In the genomic region with DNA sequence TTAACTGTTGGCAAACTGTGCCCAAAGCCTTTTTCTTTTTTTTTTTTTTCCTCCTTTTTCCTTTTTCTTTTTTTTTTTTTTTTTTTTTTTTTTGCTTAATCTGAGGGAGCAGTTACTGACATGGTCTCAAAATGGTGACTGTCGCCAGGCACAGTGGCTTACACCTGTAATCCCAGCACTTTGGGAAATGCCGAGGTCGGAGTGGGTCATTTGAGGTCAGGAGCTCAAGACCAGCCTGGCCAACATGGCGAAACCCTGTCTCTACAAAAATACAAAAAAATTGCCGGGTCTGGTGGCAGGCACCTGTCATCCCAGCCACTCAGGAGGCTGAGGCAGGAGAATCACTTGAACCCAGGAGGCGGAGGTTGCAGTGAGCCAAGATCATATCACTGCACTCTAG, we compare ENCODE assay signal across 8 cellular contexts. TPM values are rescaled to one million over a fixed set of nuclear protein-coding genes. Genes with fewer than 3 reads are reported as not detected.
DNase-seq lines count a peak whose midpoint lies in the region; ATAC-seq and TF ChIP-seq lines count a peak whose summit lies in the region.
"Not testable (repeated sequence)": the region's sequence is repeated elsewhere in the genome, so short reads cannot be mapped to it uniquely, and the experiment has no call there.

No MANE protein-coding gene starts in this region.

- H3K36me3 Mint-ChIP-seq in H9 (ENCODE audit: insufficient read depth in 1 of 3, low read depth in 3 of 3): peaks cover 0 to 12% (median 1%) of the 10 kb centered on the region in 3 experiments; a peak in 6 of 7 replicates
- H3K36me3 Mint-ChIP-seq in T-helper 17 cell (ENCODE audit: low read depth); activated T-cell treated with anti-CD3 and anti-CD28 coated beads, Interleukin-2, amount 50 U/mL, for 72 hours (ENCODE audit: insufficient read depth in 2 of 2); type B pancreatic cell: not testable (repeated sequence)

- H3K27ac Mint-ChIP-seq in H9 (peak overlapping the region in 2 of 3 experiments; percentile 41 to 74; a peak in 2 of 7 replicates), T-helper 17 cell (peak overlapping the region; percentile 57), type B pancreatic cell (peak overlapping the region; percentile 7)
- H3K27ac Mint-ChIP-seq in activated T-cell treated with anti-CD3 and anti-CD28 coated beads, Interleukin-2, amount 50 U/mL, for 72 hours: peak overlapping the region; percentile 29

- not testable (repeated sequence) for H3K79me1 ChIP-seq in H9 (ENCODE audit: insufficient read depth, low read depth, low read length, poor library complexity, severe bottlenecking)

- H2BK15ac ChIP-seq in H9 (ENCODE audit: low read depth, low read length): not testable (repeated sequence)

- not testable (repeated sequence) for H3K14ac ChIP-seq in H9 (ENCODE audit: insufficient read depth, low read length)

- H3K4me1 ChIP-seq in BLaER1 treated with 17β-estradiol and CSF1 and Interleukin-3, amounts not matched to agents 10 nM and 100 nM: peaks cover 34 to 83% (median 55%) of the 10 kb centered on the region in 10 experiments; a peak in 19 of 20 replicates
- H3K4me1 ChIP-seq in H9 (ENCODE audit: insufficient read depth, low read length): not testable (repeated sequence)
- peaks cover 35 to 39% of the 10 kb centered on the region in 2 experiments for H3K4me1 ChIP-seq in neutrophil (ENCODE audit: control insufficient read depth in 1 of 2, insufficient read depth in 1 of 2, low read depth in 1 of 2, low read length in 1 of 2)

- peak overlapping the region in 10 of 11 experiments; percentile 4 to 98 (median 50); a peak in 15 of 22 replicates for H3K4me2 ChIP-seq in BLaER1 treated with 17β-estradiol and CSF1 and Interleukin-3, amounts not matched to agents 10 nM and 100 nM
- H3K4me2 ChIP-seq in H9 (ENCODE audit: insufficient read depth, insufficient read length, low read length): not testable (repeated sequence)

- H3K23me2 ChIP-seq in H9 (ENCODE audit: insufficient read length, low read depth, low read length, poor library complexity, severe bottlenecking): not testable (repeated sequence)

- H3K56ac ChIP-seq in H9 (ENCODE audit: insufficient read length, low read depth, low read length): not testable (repeated sequence)

- H3K4me1 Mint-ChIP-seq in H9 (peaks cover 12 to 16% of the 10 kb centered on the region in 2 experiments), T-helper 17 cell (peaks cover 35% of the 10 kb centered on the region), type B pancreatic cell (ENCODE audit: unreplicated experiment) (peaks cover 51% of the 10 kb centered on the region)
- H3K4me1 Mint-ChIP-seq in activated T-cell treated with anti-CD3 and anti-CD28 coated beads, Interleukin-2, amount 50 U/mL, for 72 hours (ENCODE audit: low read depth): peaks cover 44% of the 10 kb centered on the region

- not testable (repeated sequence) for H4K8ac ChIP-seq in H9 (replicated peaks; ENCODE audit: insufficient read length, low read depth, low read length)

- H4K5ac ChIP-seq in H9 (ENCODE audit: insufficient read length, low read depth, low read length): not testable (repeated sequence)

- H3K18ac ChIP-seq in H9 (ENCODE audit: insufficient read length, low read depth, low read length): not testable (repeated sequence)

- not testable (repeated sequence) for H3K27me3 ChIP-seq in BLaER1 treated with 17β-estradiol and CSF1 and Interleukin-3, amounts not matched to agents 10 nM and 100 nM; H9 (ENCODE audit: insufficient read depth, low read length); neutrophil

- H2BK120ac ChIP-seq in H9 (ENCODE audit: low read depth, low read length, poor library complexity, severe bottlenecking): not testable (repeated sequence)

- H2AK5ac ChIP-seq in H9 (ENCODE audit: insufficient read length, low read length): not testable (repeated sequence)

- H3K36me3 ChIP-seq in BLaER1 treated with 17β-estradiol and CSF1 and Interleukin-3, amounts not matched to agents 10 nM and 100 nM: peaks cover 23 to 81% (median 46%) of the 10 kb centered on the region in 11 experiments
- H3K36me3 ChIP-seq in neutrophil: not testable (repeated sequence)

- not testable (repeated sequence) for H3K4me3 Mint-ChIP-seq in H9; T-helper 17 cell; activated T-cell treated with anti-CD3 and anti-CD28 coated beads, Interleukin-2, amount 50 U/mL, for 72 hours; type B pancreatic cell

- H3K27ac ChIP-seq in BLaER1 treated with 17β-estradiol and CSF1 and Interleukin-3, amounts not matched to agents 10 nM and 100 nM: peak overlapping the region in 5 of 11 experiments; percentile 15 to 99 (median 67); a peak in 8 of 22 replicates
- not testable (repeated sequence) for H3K27ac ChIP-seq in H9 (ENCODE audit: insufficient read length, low read depth, low read length); coronary artery
- H3K27ac ChIP-seq in neutrophil: peak overlapping the region; percentile 44

- ATAC-seq in T-helper 17 cell; activated T-cell treated with anti-CD3 and anti-CD28 coated beads, Interleukin-2, amount 50 U/mL, for 72 hours (replicated peaks in 1 of 2): not testable (repeated sequence)

- H3K27me3 Mint-ChIP-seq in H9 (ENCODE audit: low read depth); T-helper 17 cell; activated T-cell treated with anti-CD3 and anti-CD28 coated beads, Interleukin-2, amount 50 U/mL, for 72 hours (ENCODE audit: low read depth); type B pancreatic cell: not testable (repeated sequence)

- H2AFZ ChIP-seq in H9 (ENCODE audit: low read length): not testable (repeated sequence)

- peaks cover 10% of the 10 kb centered on the region; the same call in 1 of the 2 replicates for H3K79me2 ChIP-seq in H9 (ENCODE audit: insufficient read depth, low read length)

- not testable (repeated sequence) for DNase-seq in H9; T-helper 17 cell; activated T-cell treated with anti-CD3 and anti-CD28 coated beads, Interleukin-2, amount 50 U/mL, for 72 hours; type B pancreatic cell (ENCODE audit: extremely low spot score, unreplicated experiment)
- DNase-seq in coronary artery (ENCODE audit: low spot score) (peak; percentile 62), islet precursor cell (peak; percentile 18)

- H3K4ac ChIP-seq in H9 (ENCODE audit: low read depth, low read length): not testable (repeated sequence)

- H2BK5ac ChIP-seq in H9 (ENCODE audit: insufficient read length, low read length): not testable (repeated sequence)

- not testable (repeated sequence) for H2BK12ac ChIP-seq in H9 (ENCODE audit: insufficient read length, low read depth, low read length)

- not testable (repeated sequence) for TF ChIP-seq CTCF in H9 (conservative IDR thresholded peaks at IDR 0.05); coronary artery (IDR thresholded peaks at IDR 0.05); neutrophil (IDR thresholded peaks at IDR 0.05); type B pancreatic cell (conservative IDR thresholded peaks at IDR 0.05)

- H2BK20ac ChIP-seq in H9 (ENCODE audit: low read depth, low read length, poor library complexity, severe bottlenecking): not testable (repeated sequence)

- not testable (repeated sequence) for H4K91ac ChIP-seq in H9 (ENCODE audit: insufficient read length, low read depth, low read length)

- not testable (repeated sequence) for H3K23ac ChIP-seq in H9 (ENCODE audit: insufficient read length, low read depth, low read length)

- not testable (repeated sequence) for H3K4me3 ChIP-seq in BLaER1 treated with 17β-estradiol and CSF1 and Interleukin-3, amounts not matched to agents 10 nM and 100 nM; coronary artery; neutrophil (ENCODE audit: low read depth in 1 of 2, low read length in 1 of 2)

- H3T11ph ChIP-seq in H9 (ENCODE audit: low read length): not testable (repeated sequence)

- H3K9me3 ChIP-seq in BLaER1 treated with 17β-estradiol and CSF1 and Interleukin-3, amounts not matched to agents 10 nM and 100 nM (replicated peaks in 1 of 11): peaks cover 0 to 24% (median 21%) of the 10 kb centered on the region in 11 experiments; a peak in 15 of 22 replicates
- H3K9me3 ChIP-seq in H9 (ENCODE audit: control insufficient read depth, low read depth, low read length); T-helper 17 cell (ENCODE audit: control insufficient read depth, low read length, poor library complexity, severe bottlenecking); neutrophil: not testable (repeated sequence)

- peak overlapping the region in 5 of 11 experiments; percentile 0 to 62 (median 54); a peak in 7 of 22 replicates for H3K9ac ChIP-seq in BLaER1 treated with 17β-estradiol and CSF1 and Interleukin-3, amounts not matched to agents 10 nM and 100 nM
- not testable (repeated sequence) for H3K9ac ChIP-seq in H9 (ENCODE audit: extremely low read depth, insufficient read length, low read length)

- not testable (repeated sequence) for H3K9me3 Mint-ChIP-seq in H9; activated T-cell treated with anti-CD3 and anti-CD28 coated beads, Interleukin-2, amount 50 U/mL, for 72 hours; type B pancreatic cell

- no CpG with 5 or more reads among the region's 6 CpGs for WGBS in H9 (ENCODE audit: extremely low coverage, insufficient read length, low lambda C conversion rate)

- peaks cover 4 to 88% (median 66%) of the 10 kb centered on the region in 11 experiments; a peak in 19 of 22 replicates for H4K20me1 ChIP-seq in BLaER1 treated with 17β-estradiol and CSF1 and Interleukin-3, amounts not matched to agents 10 nM and 100 nM
- not testable (repeated sequence) for H4K20me1 ChIP-seq in H9 (ENCODE audit: control insufficient read depth, insufficient read depth, insufficient read length)

RNA-seq across cellular contexts. Expression of a gene that starts 7.3 kb away (rescaled TPM):
- total RNA-seq in H9 (2021) (59.4 and 62.3 TPM in 2 replicates), T-helper 17 cell (10 to 100 TPM; 41.2 to 42.4 TPM), type B pancreatic cell (ENCODE audit: low replicate concordance) (99.4 and 108 TPM in 2 replicates)
- 10 to 100 TPM; 42.9 to 56.7 TPM for total RNA-seq in activated T-cell treated with anti-CD3 and anti-CD28 coated beads, Interleukin-2, amount 50 U/mL, for 72 hours

Comparison
In these comparisons a context has a peak if more than half of its experiments do, and no peak if none do; other contexts are left out.
1. H3K27ac Mint-ChIP-seq: peak in every context shown above with its lines; median percentile 58 in H9; 57 in T-helper 17 cell; 29 in activated T-cell treated with anti-CD3 and anti-CD28 coated beads, Interleukin-2, amount 50 U/mL, for 72 hours; 7 in type B pancreatic cell.